8 cellular contexts compared by ENCODE assay signal in genomic region chr7:1457949-1458675, GRCh38. TPM values are rescaled to one million over a fixed set of nuclear protein-coding genes. Genes with fewer than 3 reads are reported as not detected.
DNase-seq lines count a peak whose midpoint lies in the region; ATAC-seq lines count a peak whose summit lies in the region.

No MANE protein-coding gene starts in this region.

- ATAC-seq in activated CD4-positive, alpha-beta T cell treated with anti-CD3 and anti-CD28 coated beads for 36 hours = no peak
- ATAC-seq in HG03095 (IDR thresholded peaks at IDR 0.05; ENCODE audit: unreplicated experiment) = no peak

- H3K27ac ChIP-seq in iPS-20b (ENCODE audit: low read length) = no peak overlapping the region
- H3K27ac ChIP-seq in substantia nigra (ENCODE audit: low read depth, low read length, poor library complexity, severe bottlenecking) = peak overlapping the region; percentile 63

- no peak overlapping the region for H3K9ac ChIP-seq in iPS-20b (ENCODE audit: low read depth, low read length)

- POLR2A ChIA-PET in activated CD4-positive, alpha-beta T cell treated with anti-CD3 and anti-CD28 coated beads for 36 hours (lab: Charles Lee) = no interaction called here

- intact Hi-C loops in activated CD4-positive, alpha-beta T cell treated with anti-CD3 and anti-CD28 coated beads for 36 hours (cut with DNase I, micrococcal nuclease) = loop anchor here (2.0 to 5.0 kb wide), 4 partner anchors 47 to 581 kb away; partner anchors contain the start of genes GET4 (in 1 of the 2), GPR146 (in 1 of the 2) and INTS1 (in 1 of the 2)
- intact Hi-C loops in activated T-helper 1 cell treated with anti-CD3 and anti-CD28 coated beads, Interleukin-12 subunit alpha, Interleukin-12 subunit beta, Interleukin-2, Interleukin-4 antibody, amounts not matched to agents 30 ng/mL and 10 ng/mL and 1 ng/mL, durations not matched to agents 14 hours and 24 hours and 36 hours (cut with micrococcal nuclease) = loop anchor here (5.0 kb wide), 1 partner anchor 581 kb away; the partner anchor contains the start of gene GET4

- H3K27ac Mint-ChIP-seq in activated CD4-positive, alpha-beta T cell treated with anti-CD3 and anti-CD28 coated beads for 36 hours = no peak overlapping the region
- no peak overlapping the region for H3K27ac Mint-ChIP-seq in activated T-helper 1 cell treated with anti-CD3 and anti-CD28 coated beads, Interleukin-12 subunit alpha, Interleukin-12 subunit beta, Interleukin-2, Interleukin-4 antibody, amounts not matched to agents 30 ng/mL and 10 ng/mL and 1 ng/mL, durations not matched to agents 14 hours and 24 hours and 36 hours

- no peaks in the 10 kb centered on the region for H3K4me1 ChIP-seq in iPS-20b (ENCODE audit: insufficient read depth, low read length)

- DNase-seq in activated CD4-positive, alpha-beta T cell treated with anti-CD3 and anti-CD28 coated beads for 36 hours = no peak
- no peak for DNase-seq in activated CD4-positive, alpha-beta T cell treated with anti-CD3 and anti-CD28 coated beads for 1 hour
- no peak for DNase-seq in activated T-helper 1 cell treated with anti-CD3 and anti-CD28 coated beads, Interleukin-12 subunit alpha, Interleukin-12 subunit beta, Interleukin-2, Interleukin-4 antibody, amounts not matched to agents 30 ng/mL and 10 ng/mL and 1 ng/mL, durations not matched to agents 14 hours and 24 hours and 36 hours (ENCODE audit: low spot score)
- DNase-seq in substantia nigra (lab: John Stamatoyannopoulos, UW) (peak in 12 of 49 donors; percentile 11 to 78 (median 30)), NCI-H187 treated with DMSO at 0.1 percent for 48 hours (lab: John Stamatoyannopoulos, UW) (no peak)
- no peak for DNase-seq in activated CD8-positive, alpha-beta memory T cell treated with anti-CD3 and anti-CD28 coated beads for 24 hours

- peak overlapping the region; percentile 82; the same call in 1 of the 2 replicates for H3K4me3 ChIP-seq in iPS-20b (ENCODE audit: low read length)

- peak overlapping the region; percentile 17 for H3K4me3 Mint-ChIP-seq in activated CD4-positive, alpha-beta T cell treated with anti-CD3 and anti-CD28 coated beads for 36 hours
- peak overlapping the region; percentile 58 for H3K4me3 Mint-ChIP-seq in activated T-helper 1 cell treated with anti-CD3 and anti-CD28 coated beads, Interleukin-12 subunit alpha, Interleukin-12 subunit beta, Interleukin-2, Interleukin-4 antibody, amounts not matched to agents 30 ng/mL and 10 ng/mL and 1 ng/mL, durations not matched to agents 14 hours and 24 hours and 36 hours

- H3K27me3 ChIP-seq in iPS-20b (ENCODE audit: insufficient read depth, low read length) = no peaks in the 10 kb centered on the region; the same call in 1 of the 2 replicates

- CTCF ChIA-PET in activated CD4-positive, alpha-beta T cell treated with anti-CD3 and anti-CD28 coated beads for 36 hours (lab: Charles Lee) = no interaction called here

- no peaks in the 10 kb centered on the region for H3K36me3 ChIP-seq in iPS-20b (ENCODE audit: insufficient read depth, low read depth, low read length)

- peaks cover 7% of the 10 kb centered on the region for H3K4me1 Mint-ChIP-seq in activated CD4-positive, alpha-beta T cell treated with anti-CD3 and anti-CD28 coated beads for 36 hours
- no peaks in the 10 kb centered on the region for H3K4me1 Mint-ChIP-seq in activated T-helper 1 cell treated with anti-CD3 and anti-CD28 coated beads, Interleukin-12 subunit alpha, Interleukin-12 subunit beta, Interleukin-2, Interleukin-4 antibody, amounts not matched to agents 30 ng/mL and 10 ng/mL and 1 ng/mL, durations not matched to agents 14 hours and 24 hours and 36 hours (ENCODE audit: low read depth)

- H3K36me3 Mint-ChIP-seq in activated CD4-positive, alpha-beta T cell treated with anti-CD3 and anti-CD28 coated beads for 36 hours (ENCODE audit: low read depth) = no peaks in the 10 kb centered on the region
- H3K36me3 Mint-ChIP-seq in activated T-helper 1 cell treated with anti-CD3 and anti-CD28 coated beads, Interleukin-12 subunit alpha, Interleukin-12 subunit beta, Interleukin-2, Interleukin-4 antibody, amounts not matched to agents 30 ng/mL and 10 ng/mL and 1 ng/mL, durations not matched to agents 14 hours and 24 hours and 36 hours (ENCODE audit: low read depth) = no peaks in the 10 kb centered on the region

- no peaks in the 10 kb centered on the region for H3K9me3 Mint-ChIP-seq in activated CD4-positive, alpha-beta T cell treated with anti-CD3 and anti-CD28 coated beads for 36 hours (ENCODE audit: low read depth)
- H3K9me3 Mint-ChIP-seq in activated T-helper 1 cell treated with anti-CD3 and anti-CD28 coated beads, Interleukin-12 subunit alpha, Interleukin-12 subunit beta, Interleukin-2, Interleukin-4 antibody, amounts not matched to agents 30 ng/mL and 10 ng/mL and 1 ng/mL, durations not matched to agents 14 hours and 24 hours and 36 hours = no peaks in the 10 kb centered on the region

- no peaks in the 10 kb centered on the region for H3K27me3 Mint-ChIP-seq in activated CD4-positive, alpha-beta T cell treated with anti-CD3 and anti-CD28 coated beads for 36 hours
- H3K27me3 Mint-ChIP-seq in activated T-helper 1 cell treated with anti-CD3 and anti-CD28 coated beads, Interleukin-12 subunit alpha, Interleukin-12 subunit beta, Interleukin-2, Interleukin-4 antibody, amounts not matched to agents 30 ng/mL and 10 ng/mL and 1 ng/mL, durations not matched to agents 14 hours and 24 hours and 36 hours (ENCODE audit: insufficient read depth) = peaks cover 4% of the 10 kb centered on the region

- H3K9me3 ChIP-seq in iPS-20b (ENCODE audit: insufficient read depth, low read depth, low read length) = no peaks in the 10 kb centered on the region

RNA-seq across cellular contexts. Expression of gene MICALL2, which starts 1.2 kb away (rescaled TPM):
- 1 to 10 TPM; 1.9 to 2.7 TPM for total RNA-seq in activated CD4-positive, alpha-beta T cell treated with anti-CD3 and anti-CD28 coated beads for 36 hours
- total RNA-seq in activated T-helper 1 cell treated with anti-CD3 and anti-CD28 coated beads, Interleukin-12 subunit alpha, Interleukin-12 subunit beta, Interleukin-2, Interleukin-4 antibody, amounts not matched to agents 30 ng/mL and 10 ng/mL and 1 ng/mL, durations not matched to agents 14 hours and 24 hours and 36 hours = 1.9 and 2.2 TPM in 2 replicates

RNA-seq across cellular contexts. Expression of gene INTS1, which starts 46.1 kb away (rescaled TPM):
- 10 to 100 TPM; 78.1 to 81.7 TPM for total RNA-seq in activated CD4-positive, alpha-beta T cell treated with anti-CD3 and anti-CD28 coated beads for 36 hours
- 94.3 and 97.9 TPM in 2 replicates for total RNA-seq in activated T-helper 1 cell treated with anti-CD3 and anti-CD28 coated beads, Interleukin-12 subunit alpha, Interleukin-12 subunit beta, Interleukin-2, Interleukin-4 antibody, amounts not matched to agents 30 ng/mL and 10 ng/mL and 1 ng/mL, durations not matched to agents 14 hours and 24 hours and 36 hours
